In genomic region chr20:32135983-32136515, GRCh38 we compare ENCODE assay signal across 26 cellular contexts.
"Had no signal": no experiment of that assay in that cellular context is flagged by ENCODE, and none has a peak within 500 bp of the region (broad histone marks: within the 10 kb centered on the region; RNA-seq: fewer than 3 reads in every experiment).

No MANE protein-coding gene starts in this region.

- H3K4me2 ChIP-seq: hepatocyte had no signal

- H3K4me3 Mint-ChIP-seq: dendritic cell treated with granulocyte-macrophage colony-stimulating factor and Interleukin-4, amounts not matched to agents 40 ng/mL and 50 ng/mL, for 4 days; endodermal cell; naive thymus-derived CD8-positive, alpha-beta T cell; nephron progenitor cell; stimulated activated naive B cell treated with anti-CD40 and anti-IgM and Interleukin-4, amounts not matched to agents 10 μg/mL and 1 μg/mL and 100 μg/mL, for 72 hours; stimulated activated naive CD8-positive, alpha-beta T cell treated with anti-CD3 and anti-CD28 coated beads, Interleukin-15, Interleukin-2, amounts not matched to agents 100 ng/mL and 50 ng/mL, for 24 hours had no signal

- H3K9me3 Mint-ChIP-seq: dendritic cell treated with granulocyte-macrophage colony-stimulating factor and Interleukin-4, amounts not matched to agents 40 ng/mL and 50 ng/mL, for 4 days; endodermal cell; naive thymus-derived CD8-positive, alpha-beta T cell; nephron progenitor cell; stimulated activated naive B cell treated with anti-CD40 and anti-IgM and Interleukin-4, amounts not matched to agents 10 μg/mL and 1 μg/mL and 100 μg/mL, for 72 hours; stimulated activated naive CD8-positive, alpha-beta T cell treated with anti-CD3 and anti-CD28 coated beads, Interleukin-15, Interleukin-2, amounts not matched to agents 100 ng/mL and 50 ng/mL, for 24 hours had no signal

- H3K27ac Mint-ChIP-seq: dendritic cell treated with granulocyte-macrophage colony-stimulating factor and Interleukin-4, amounts not matched to agents 40 ng/mL and 50 ng/mL, for 4 days; endodermal cell; nephron progenitor cell; stimulated activated naive B cell treated with anti-CD40 and anti-IgM and Interleukin-4, amounts not matched to agents 10 μg/mL and 1 μg/mL and 100 μg/mL, for 72 hours; stimulated activated naive CD8-positive, alpha-beta T cell treated with anti-CD3 and anti-CD28 coated beads, Interleukin-15, Interleukin-2, amounts not matched to agents 100 ng/mL and 50 ng/mL, for 24 hours had no signal

- H3K4me1 ChIP-seq: colonic mucosa, foreskin keratinocyte, gastroesophageal sphincter, lower lobe of right lung, pancreas, upper lobe of right lung, uterus had no signal

- H2AFZ ChIP-seq: hepatocyte had no signal

- H3K27ac ChIP-seq: colonic mucosa, epithelial cell of prostate, foreskin keratinocyte, gastroesophageal sphincter, heart left ventricle, hepatocyte, lower lobe of right lung, pancreas, right lobe of liver, thoracic aorta, tibial nerve, upper lobe of right lung, uterus had no signal

- H3K4me3 ChIP-seq: colonic mucosa, gastroesophageal sphincter, heart left ventricle, hepatocyte, lower lobe of right lung, pancreas, right lobe of liver, thoracic aorta, tibial nerve, upper lobe of right lung, uterus had no signal

- H3K27me3 ChIP-seq: colonic mucosa, foreskin keratinocyte, gastroesophageal sphincter, heart left ventricle, hepatocyte, pancreas, right lobe of liver, tibial nerve, upper lobe of right lung, uterus had no signal

- H3K36me3 ChIP-seq: uterus had no signal

- H3K27me3 Mint-ChIP-seq: dendritic cell treated with granulocyte-macrophage colony-stimulating factor and Interleukin-4, amounts not matched to agents 40 ng/mL and 50 ng/mL, for 4 days; naive thymus-derived CD8-positive, alpha-beta T cell; stimulated activated naive B cell treated with anti-CD40 and anti-IgM and Interleukin-4, amounts not matched to agents 10 μg/mL and 1 μg/mL and 100 μg/mL, for 72 hours; stimulated activated naive CD8-positive, alpha-beta T cell treated with anti-CD3 and anti-CD28 coated beads, Interleukin-15, Interleukin-2, amounts not matched to agents 100 ng/mL and 50 ng/mL, for 24 hours had no signal

- H3K9me3 ChIP-seq: colonic mucosa, gastroesophageal sphincter, heart left ventricle, lower lobe of right lung, pancreas, right lobe of liver, thoracic aorta, tibial nerve, upper lobe of right lung, uterus had no signal

- DNase-seq: colonic mucosa; effector CD8-positive, alpha-beta T cell; endodermal cell; foreskin keratinocyte; heart left ventricle; left ventricle myocardium superior; lower lobe of right lung; naive thymus-derived CD8-positive, alpha-beta T cell; nephron progenitor cell; nucleus accumbens; pancreas; retina; right lobe of liver; small intestine; stimulated activated CD4-positive, alpha-beta T cell treated with anti-CD3 and anti-CD28 coated beads, Interleukin-15, amount 100 ng/mL, for 24 hours; stimulated activated CD4-positive, alpha-beta T cell treated with anti-CD3 and anti-CD28 coated beads, Interleukin-2, amount 100 ng/mL, for 48 hours; stimulated activated naive B cell treated with anti-CD40 and anti-IgM and Interleukin-4, amounts not matched to agents 10 μg/mL and 1 μg/mL and 100 μg/mL, for 72 hours; upper lobe of right lung; uterus had no signal
